In genomic region chr14:68945190-68945584, GRCh38 we compare ENCODE assay signal across 15 cellular contexts. TPM values are rescaled to one million over a fixed set of nuclear protein-coding genes. Genes with fewer than 3 reads are reported as not detected.
DNase-seq lines count a peak whose midpoint lies in the region; ATAC-seq and TF ChIP-seq lines count a peak whose summit lies in the region.
"Had no signal": no experiment of that assay in that cellular context is flagged by ENCODE, and none has a peak within 500 bp of the region (broad histone marks: within the 10 kb centered on the region; RNA-seq: fewer than 3 reads in every experiment).

No MANE protein-coding gene starts in this region.

- H3K27ac ChIP-seq in colonic mucosa (peak overlapping the region; percentile 81), neural progenitor cell (no peak overlapping the region)
- H3K27ac ChIP-seq: C4-2B, SJSA1 had no signal

- no peak overlapping the region for H3K4me2 ChIP-seq in neural progenitor cell

- H3K79me2 ChIP-seq in neural progenitor cell (ENCODE audit: low read depth), result peaks cover 96% of the 10 kb centered on the region

- H3K27ac Mint-ChIP-seq in stimulated activated naive CD8-positive, alpha-beta T cell treated with anti-CD3 and anti-CD28 coated beads, Interleukin-15, Interleukin-2, amounts not matched to agents 100 ng/mL and 50 ng/mL, for 24 hours, result peak overlapping the region; percentile 66
- peak overlapping the region; percentile 40 for H3K27ac Mint-ChIP-seq in neural progenitor cell
- H3K27ac Mint-ChIP-seq: stimulated activated effector memory CD8-positive, alpha-beta T cell treated with anti-CD3 and anti-CD28 coated beads, Interleukin-12 subunit alpha, Interleukin-12 subunit beta, amount 100 ng/mL, for 72 hours had no signal

- no peak for DNase-seq in stimulated activated naive CD8-positive, alpha-beta T cell treated with anti-CD3 and anti-CD28 coated beads, Interleukin-15, Interleukin-2, amounts not matched to agents 100 U/mL and 50 U/mL, for 24 hours
- no peak for DNase-seq in colonic mucosa
- no peak for DNase-seq in neural progenitor cell (ENCODE audit: low spot score)
- DNase-seq in NCI-H1048 (lab: John Stamatoyannopoulos, UW), result no peak
- no peak for DNase-seq in RKO (ENCODE audit: low spot score)
- no peak for DNase-seq in effector CD8-positive, alpha-beta T cell (lab: John Stamatoyannopoulos, UW)
- DNase-seq: activated CD4-positive, CD25-positive, alpha-beta regulatory T cell treated with anti-CD3 and anti-CD28 coated beads, Interleukin-2, amount 50 U/mL, for 72 hours; effector memory CD8-positive, alpha-beta T cell; NCI-H446 treated with DMSO at 0.1 percent for 48 hours had no signal

- peaks cover 93% of the 10 kb centered on the region for H4K20me1 ChIP-seq in neural progenitor cell (ENCODE audit: low read depth)

- no peak overlapping the region for H2AFZ ChIP-seq in neural progenitor cell (replicated peaks)

- H3K9ac ChIP-seq in colonic mucosa (ENCODE audit: low read depth in 2 of 2, low read length in 2 of 2), result peak overlapping the region in 1 of 2 donors; percentile 46
- no peak overlapping the region for H3K9ac ChIP-seq in neural progenitor cell

- H3F3A ChIP-seq in neural progenitor cell (ENCODE audit: low read depth), result peaks cover 13% of the 10 kb centered on the region

- intact Hi-C loops in colonic mucosa (cut with DNase I), result no loop called here

- H3K36me3 Mint-ChIP-seq in stimulated activated naive CD8-positive, alpha-beta T cell treated with anti-CD3 and anti-CD28 coated beads, Interleukin-15, Interleukin-2, amounts not matched to agents 100 ng/mL and 50 ng/mL, for 24 hours (ENCODE audit: low read depth), result no peaks in the 10 kb centered on the region
- no peaks in the 10 kb centered on the region for H3K36me3 Mint-ChIP-seq in neural progenitor cell
- H3K36me3 Mint-ChIP-seq: stimulated activated effector memory CD8-positive, alpha-beta T cell treated with anti-CD3 and anti-CD28 coated beads, Interleukin-12 subunit alpha, Interleukin-12 subunit beta, amount 100 ng/mL, for 72 hours had no signal

- no peaks in the 10 kb centered on the region for H3K9me3 Mint-ChIP-seq in stimulated activated naive CD8-positive, alpha-beta T cell treated with anti-CD3 and anti-CD28 coated beads, Interleukin-15, Interleukin-2, amounts not matched to agents 100 ng/mL and 50 ng/mL, for 24 hours
- H3K9me3 Mint-ChIP-seq in neural progenitor cell, result no peaks in the 10 kb centered on the region
- H3K9me3 Mint-ChIP-seq: effector memory CD8-positive, alpha-beta T cell; stimulated activated effector memory CD8-positive, alpha-beta T cell treated with anti-CD3 and anti-CD28 coated beads, Interleukin-12 subunit alpha, Interleukin-12 subunit beta, amount 100 ng/mL, for 72 hours had no signal

- peaks cover 71% of the 10 kb centered on the region for H3K4me1 Mint-ChIP-seq in stimulated activated naive CD8-positive, alpha-beta T cell treated with anti-CD3 and anti-CD28 coated beads, Interleukin-15, Interleukin-2, amounts not matched to agents 100 ng/mL and 50 ng/mL, for 24 hours (ENCODE audit: low read depth)
- peaks cover 56% of the 10 kb centered on the region for H3K4me1 Mint-ChIP-seq in neural progenitor cell

- no peaks in the 10 kb centered on the region for H3K27me3 Mint-ChIP-seq in stimulated activated naive CD8-positive, alpha-beta T cell treated with anti-CD3 and anti-CD28 coated beads, Interleukin-15, Interleukin-2, amounts not matched to agents 100 ng/mL and 50 ng/mL, for 24 hours
- H3K27me3 Mint-ChIP-seq in neural progenitor cell (ENCODE audit: insufficient read depth, low read depth), result no peaks in the 10 kb centered on the region

- H3K4me1 ChIP-seq in colonic mucosa, result peaks cover 34% of the 10 kb centered on the region
- H3K4me1 ChIP-seq in neural progenitor cell, result peaks cover 19% of the 10 kb centered on the region

- H3K4me3 Mint-ChIP-seq in stimulated activated naive CD8-positive, alpha-beta T cell treated with anti-CD3 and anti-CD28 coated beads, Interleukin-15, Interleukin-2, amounts not matched to agents 100 ng/mL and 50 ng/mL, for 24 hours, result peak overlapping the region; percentile 2
- H3K4me3 Mint-ChIP-seq in neural progenitor cell, result no peak overlapping the region
- H3K4me3 Mint-ChIP-seq: effector memory CD8-positive, alpha-beta T cell; stimulated activated effector memory CD8-positive, alpha-beta T cell treated with anti-CD3 and anti-CD28 coated beads, Interleukin-12 subunit alpha, Interleukin-12 subunit beta, amount 100 ng/mL, for 72 hours had no signal

- H3K9me3 ChIP-seq in colonic mucosa, result no peaks in the 10 kb centered on the region
- H3K9me3 ChIP-seq in neural progenitor cell (ENCODE audit: low read depth), result no peaks in the 10 kb centered on the region
- H3K9me3 ChIP-seq: mucosa of descending colon, SJSA1 had no signal

- H3K4me3 ChIP-seq in colonic mucosa (no peak overlapping the region), neural progenitor cell (no peak overlapping the region)
- H3K4me3 ChIP-seq: mucosa of descending colon, SJSA1 had no signal

- H3K27me3 ChIP-seq in colonic mucosa (no peaks in the 10 kb centered on the region), neural progenitor cell (no peaks in the 10 kb centered on the region)
- H3K27me3 ChIP-seq: SJSA1 had no signal

- TF ChIP-seq CTCF in colonic mucosa (IDR thresholded peaks at IDR 0.05), result no peak
- no peak for TF ChIP-seq CTCF in neural progenitor cell (IDR thresholded peaks at IDR 0.05)

- H3K36me3 ChIP-seq in colonic mucosa, result no peaks in the 10 kb centered on the region
- H3K36me3 ChIP-seq in neural progenitor cell, result no peaks in the 10 kb centered on the region

- ATAC-seq in stimulated activated naive CD8-positive, alpha-beta T cell treated with anti-CD3 and anti-CD28 coated beads, Interleukin-15, Interleukin-2, amounts not matched to agents 100 U/mL and 50 U/mL, for 24 hours, result no peak
- ATAC-seq in HG02970 (IDR thresholded peaks at IDR 0.05; ENCODE audit: low FRiP score, unreplicated experiment), result no peak
- ATAC-seq: effector memory CD8-positive, alpha-beta T cell; stimulated activated effector memory CD8-positive, alpha-beta T cell treated with anti-CD3 and anti-CD28 coated beads, Interleukin-12 subunit alpha, Interleukin-12 subunit beta, amount 100 ng/mL, for 72 hours had no signal

RNA-seq across cellular contexts. Expression of gene ACTN1, which starts 33.9 kb away (rescaled TPM):
- total RNA-seq in colonic mucosa (100 to 1,000 TPM; 106 to 185 TPM), neural progenitor cell (ENCODE audit: low replicate concordance) (70.7 and 97.7 TPM in 2 replicates)
